Comparison of ENCODE assay signal across 8 cellular contexts in the genomic region with DNA sequence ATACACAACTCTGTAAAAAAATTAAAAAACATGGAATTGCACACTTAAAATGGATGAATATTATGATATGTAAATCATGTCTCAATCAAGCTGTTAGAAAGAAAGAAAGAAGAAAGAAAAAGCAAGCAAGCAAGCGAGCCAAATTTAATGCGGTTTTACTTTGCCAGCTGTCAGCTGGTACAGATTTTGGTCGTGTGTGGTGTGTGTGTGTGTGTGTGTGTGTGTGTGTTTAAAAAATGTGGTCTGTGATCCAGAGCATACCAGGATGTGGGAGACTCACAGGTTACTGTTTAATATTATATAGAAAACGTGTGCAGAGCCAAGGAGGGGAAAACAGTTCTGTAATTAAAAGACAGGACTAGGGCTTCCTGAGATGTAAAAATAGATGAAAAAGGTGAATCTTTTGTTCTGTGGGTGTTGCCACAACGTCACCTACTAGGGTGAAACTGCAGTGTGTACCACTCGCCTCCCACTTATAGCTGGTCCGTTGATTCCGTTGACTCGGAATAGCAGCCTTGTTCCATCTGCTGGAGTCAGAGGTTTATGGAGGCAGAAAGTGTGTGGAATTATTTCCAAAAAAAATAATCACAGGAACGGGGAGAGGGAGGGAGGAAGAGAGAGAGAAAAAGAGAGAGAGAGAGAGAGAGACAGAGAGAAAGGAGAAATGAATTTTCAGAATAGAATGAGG.
DNase-seq lines count a peak whose midpoint lies in the region; ATAC-seq lines count a peak whose summit lies in the region.
"Had no signal": no experiment of that assay in that cellular context is flagged by ENCODE, and none has a peak within 500 bp of the region (broad histone marks: within the 10 kb centered on the region; RNA-seq: fewer than 3 reads in every experiment).

No MANE protein-coding gene starts in this region.

- peak overlapping the region; percentile 9 for H3K27ac ChIP-seq in HUES64 (ENCODE audit: low read depth, low read length)

- H3K36me3 ChIP-seq in HUES64 (ENCODE audit: insufficient read depth, low read length) = no peaks in the 10 kb centered on the region

- no peaks in the 10 kb centered on the region for H3K27me3 ChIP-seq in HUES64 (ENCODE audit: insufficient read depth, low read length)

- WGBS in HUES64 = 68% methylated on average over 10 of the region's 10 CpGs

- peak; percentile 13 to 14 for DNase-seq in activated T-helper 1 cell treated with anti-CD3 and anti-CD28 coated beads, Interleukin-2, amount 50 U/mL, for 16 hours (ENCODE audit: low read depth in 1 of 2, low spot score in 1 of 2)
- DNase-seq in left colon = no peak
- no peak for DNase-seq in posterior vena cava (ENCODE audit: low spot score)
- DNase-seq in NCI-H128 (lab: John Stamatoyannopoulos, UW; ENCODE audit: unreplicated experiment) = no peak
- no peak for DNase-seq in islet precursor cell
- DNase-seq: right cardiac atrium had no signal

- peaks cover 43% of the 10 kb centered on the region for H3K4me1 ChIP-seq in HUES64 (ENCODE audit: insufficient read depth, low read length)

- H3K9me3 ChIP-seq in HUES64 (ENCODE audit: insufficient read depth, low read depth, low read length) = no peaks in the 10 kb centered on the region

- H3K9ac ChIP-seq in HUES64 (ENCODE audit: low read depth, low read length) = no peak overlapping the region

- no peak overlapping the region for H3K4me3 ChIP-seq in HUES64 (ENCODE audit: low read length)

- intact Hi-C loops in left colon (cut with DNase I, micrococcal nuclease) = loop anchor here in 1 of 2 donors (5.0 kb wide), 1 partner anchor 295 kb away; no protein-coding TSS in a partner anchor
- intact Hi-C loops in posterior vena cava (cut with DNase I) = loop anchor here (5.0 to 10.0 kb wide), 2 partner anchors 295 to 1898 kb away; no protein-coding TSS in a partner anchor

- peak; percentile 66 for ATAC-seq in GM18909 (IDR thresholded peaks at IDR 0.05; ENCODE audit: poor library complexity, unreplicated experiment)
- peak; percentile 20 for ATAC-seq in left colon

Comparison
In these comparisons a context has a peak if more than half of its experiments do, and no peak if none do; other contexts are left out.
1. DNase-seq: peak in activated T-helper 1 cell treated with anti-CD3 and anti-CD28 coated beads, Interleukin-2, amount 50 U/mL, for 16 hours (2 of 2); none in left colon (0 of 2), posterior vena cava (single experiment), NCI-H128 (single experiment) and islet precursor cell (single experiment).